Comparison of ENCODE assay signal across 1 cellular context in the genomic region with DNA sequence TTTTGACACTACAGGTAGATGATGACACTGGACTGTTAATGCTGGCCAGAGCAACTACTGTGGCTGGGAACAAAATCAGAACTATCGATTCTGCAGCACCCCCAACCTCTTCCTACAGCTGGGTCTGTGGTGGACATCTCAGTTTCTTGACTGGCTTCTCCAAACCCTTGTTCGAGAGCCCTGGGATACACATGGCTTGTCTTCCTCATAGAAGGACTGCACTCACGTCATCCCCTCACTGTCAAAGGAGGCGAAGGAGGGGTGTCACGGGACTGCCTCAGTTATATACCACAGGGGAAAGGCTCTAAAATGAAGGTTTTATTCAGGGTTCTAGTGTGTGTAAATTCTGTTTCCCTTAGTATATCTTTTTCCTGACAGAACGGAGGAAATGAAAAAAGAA.
TF ChIP-seq lines count a peak whose summit lies in the region.

No MANE protein-coding gene starts in this region.

TF ChIP-seq in GM23338, 12 proteins besides CTCF, POLR2A, EP300 and RAD21 (continued from another document):
- TF ChIP-seq ZNF462 (CRISPR knock-in tag; IDR thresholded peaks at IDR 0.05) (no peak), EZH2phosphoT487 (IDR thresholded peaks at IDR 0.05; ENCODE audit: unreplicated experiment) (no peak), STAT1 (IDR thresholded peaks at IDR 0.05; ENCODE audit: unreplicated experiment) (no peak), ZNF331 (CRISPR knock-in tag; IDR thresholded peaks at IDR 0.05; ENCODE audit: low read depth) (no peak), JUNB (IDR thresholded peaks at IDR 0.05; ENCODE audit: unreplicated experiment) (no peak), ZNF114 (CRISPR knock-in tag; IDR thresholded peaks at IDR 0.05) (no peak)
